In the genomic region with DNA sequence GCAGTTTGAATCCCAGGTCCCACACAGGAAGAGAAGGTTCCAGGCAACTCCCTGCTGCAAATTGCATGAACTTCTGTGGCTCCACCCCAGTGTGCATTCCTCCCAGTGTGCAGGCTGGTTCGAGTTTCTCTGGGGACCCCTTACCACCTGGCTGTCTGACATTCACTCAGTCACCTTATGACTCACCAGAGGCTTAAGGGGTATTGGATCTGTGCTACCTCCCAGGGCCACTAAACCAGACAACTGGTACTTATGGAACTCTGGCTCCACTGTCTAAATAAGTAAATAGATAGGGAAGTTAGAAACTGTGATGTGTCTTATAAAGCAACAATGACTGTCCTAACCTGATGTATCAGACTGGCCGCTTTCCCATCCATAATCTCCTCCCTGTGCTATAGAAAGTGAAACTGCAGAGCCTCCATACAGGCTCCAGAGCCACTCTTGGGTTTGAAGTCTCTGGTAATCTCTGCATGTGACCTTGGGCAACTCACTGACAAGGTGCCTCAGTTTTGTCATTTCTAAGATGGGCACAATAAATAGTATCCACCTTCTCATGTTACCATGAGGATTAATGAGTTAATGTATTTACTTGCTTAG, we compare ENCODE assay signal across 19 cellular contexts.
DNase-seq lines count a peak whose midpoint lies in the region; ATAC-seq and TF ChIP-seq lines count a peak whose summit lies in the region.
"Had no signal": no experiment of that assay in that cellular context is flagged by ENCODE, and none has a peak within 500 bp of the region (broad histone marks: within the 10 kb centered on the region; RNA-seq: fewer than 3 reads in every experiment).

No MANE protein-coding gene starts in this region.

- H3K9me3 ChIP-seq in DND-41 (ENCODE audit: insufficient read depth, low read length, severe bottlenecking), result peaks cover 2% of the 10 kb centered on the region
- H3K9me3 ChIP-seq: gastrocnemius medialis had no signal

- no peak overlapping the region for H3K9ac ChIP-seq in DND-41 (ENCODE audit: low read depth, low read length)

- no peaks in the 10 kb centered on the region for H4K20me1 ChIP-seq in DND-41 (ENCODE audit: insufficient read depth, low read length)

- no peaks in the 10 kb centered on the region for H3K79me2 ChIP-seq in DND-41 (ENCODE audit: insufficient read depth, low read length)

- no peak overlapping the region for H3K4me2 ChIP-seq in DND-41 (ENCODE audit: insufficient read depth, low read length)

- H2AFZ ChIP-seq in DND-41 (ENCODE audit: low read depth, low read length), result no peak overlapping the region

- DNase-seq in DND-41, result no peak
- peak; percentile 72 for DNase-seq in LHCN-M2 (ENCODE audit: low read depth)
- DNase-seq in amniotic epithelial cell (ENCODE audit: low read depth), result peak; percentile 27
- DNase-seq in kidney tubule cell (ENCODE audit: low spot score), result peak; percentile 34
- no peak for DNase-seq in Right ventricle myocardium inferior (ENCODE audit: missing footprints)
- no peak for DNase-seq in activated CD4-positive, alpha-beta T cell treated with anti-CD3 and anti-CD28 coated beads, Interleukin-2, amount 50 U/mL, for 1 hour
- DNase-seq: activated CD4-positive, alpha-beta T cell treated with anti-CD3 and anti-CD28 coated beads for 1 hour; activated naive CD8-positive, alpha-beta T cell treated with anti-CD3 and anti-CD28 coated beads for 36 hours; CD4-positive, CD25-positive, alpha-beta regulatory T cell; gastrocnemius medialis; left cardiac atrium; MM.1S; NCI-H1436 treated with DMSO at 0.1 percent for 48 hours; T-helper 9 cell had no signal

- H3K4me3 ChIP-seq in DND-41 (ENCODE audit: low read depth in 1 of 2, low read length in 2 of 2), result no peak overlapping the region
- H3K4me3 ChIP-seq: gastrocnemius medialis, SK-N-MC had no signal

- intact Hi-C loops in Right ventricle myocardium inferior (cut with DNase I), result no loop called here

- TF ChIP-seq CTCF in DND-41 (IDR thresholded peaks at IDR 0.05; ENCODE audit: borderline replicate concordance, extremely low read depth, low read length, poor library complexity, severe bottlenecking), result no peak

- H3K27ac ChIP-seq in DND-41 (ENCODE audit: low read length), result no peak overlapping the region
- H3K27ac ChIP-seq: gastrocnemius medialis, SK-N-MC had no signal

- no peaks in the 10 kb centered on the region for H3K27me3 ChIP-seq in DND-41 (ENCODE audit: insufficient read depth, low read length, poor library complexity)
- H3K27me3 ChIP-seq: gastrocnemius medialis had no signal

- no peaks in the 10 kb centered on the region for H3K36me3 ChIP-seq in DND-41 (ENCODE audit: insufficient read depth, low read length)
- H3K36me3 ChIP-seq: gastrocnemius medialis had no signal

- peak; percentile 54; the same call in 2 of the 3 replicates for ATAC-seq in DND-41 (ENCODE audit: insufficient read depth, low read depth)
- no peak for ATAC-seq in Right ventricle myocardium inferior
- ATAC-seq in GM21576 (IDR thresholded peaks at IDR 0.05; ENCODE audit: unreplicated experiment), result no peak
- no peak for ATAC-seq in GM18907 (IDR thresholded peaks at IDR 0.05; ENCODE audit: unreplicated experiment)
- ATAC-seq: gastrocnemius medialis; HepG2; left cardiac atrium; natural killer cell treated with Interleukin-12 subunit alpha and Interleukin-12 subunit beta and Interleukin-15 and Interleukin-18, amount 100 ng/mL, for 72 hours had no signal

- no peaks in the 10 kb centered on the region for H3K4me1 ChIP-seq in DND-41 (ENCODE audit: insufficient read depth, low read length)
- H3K4me1 ChIP-seq: gastrocnemius medialis had no signal

Comparison
In these comparisons a context has a peak if more than half of its experiments do, and no peak if none do; other contexts are left out.
1. DNase-seq: peak in LHCN-M2 (single experiment), amniotic epithelial cell (single experiment) and kidney tubule cell (single experiment); none in DND-41 (single experiment), Right ventricle myocardium inferior (single experiment) and activated CD4-positive, alpha-beta T cell treated with anti-CD3 and anti-CD28 coated beads, Interleukin-2, amount 50 U/mL, for 1 hour (single experiment).